2 cellular contexts compared by ENCODE assay signal in the genomic region with DNA sequence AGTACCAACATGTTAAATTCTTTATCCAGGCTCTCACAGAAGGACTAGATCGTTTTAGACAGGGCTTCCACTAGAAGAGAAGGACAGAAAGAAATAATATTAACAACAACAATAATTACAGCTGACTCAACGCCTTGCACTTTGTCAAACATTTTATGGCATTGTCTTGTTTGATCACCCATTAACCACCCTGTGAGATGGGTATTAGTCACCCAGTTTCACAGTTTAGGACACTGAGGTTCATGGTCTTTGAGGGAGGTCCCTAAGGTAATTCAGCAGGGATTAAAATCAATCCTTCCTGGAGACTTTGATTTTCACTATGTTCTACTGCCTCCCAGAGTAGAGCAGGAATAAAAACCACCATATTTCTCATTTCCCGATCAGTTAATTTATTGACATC.
TF ChIP-seq lines count a peak whose summit lies in the region.

No MANE protein-coding gene starts in this region.

TF ChIP-seq in IMR-90, 13 proteins besides CTCF, POLR2A, EP300 and RAD21 (continued from another document):
- no peak for TF ChIP-seq MAFK (IDR thresholded peaks at IDR 0.05; ENCODE audit: low read depth, low read length)
- TF ChIP-seq ELK1 (IDR thresholded peaks at IDR 0.05; ENCODE audit: borderline replicate concordance, low read depth, low read length) = no peak
- TF ChIP-seq SMC3 (IDR thresholded peaks at IDR 0.05; ENCODE audit: low read depth, low read length) = no peak
- no peak for TF ChIP-seq BHLHE40 (IDR thresholded peaks at IDR 0.05; ENCODE audit: low read depth, low read length)
- no peak for TF ChIP-seq RFX5 (IDR thresholded peaks at IDR 0.05; ENCODE audit: low read depth, low read length)
- no peak for TF ChIP-seq CHD1 (IDR thresholded peaks at IDR 0.05; ENCODE audit: low read depth, low read length)
- TF ChIP-seq NFE2L2 (IDR thresholded peaks at IDR 0.05; ENCODE audit: low read depth, low read length) = no peak
- no peak for TF ChIP-seq MXI1 (IDR thresholded peaks at IDR 0.05; ENCODE audit: borderline replicate concordance, low read depth, low read length)
- TF ChIP-seq, protein P1, sequence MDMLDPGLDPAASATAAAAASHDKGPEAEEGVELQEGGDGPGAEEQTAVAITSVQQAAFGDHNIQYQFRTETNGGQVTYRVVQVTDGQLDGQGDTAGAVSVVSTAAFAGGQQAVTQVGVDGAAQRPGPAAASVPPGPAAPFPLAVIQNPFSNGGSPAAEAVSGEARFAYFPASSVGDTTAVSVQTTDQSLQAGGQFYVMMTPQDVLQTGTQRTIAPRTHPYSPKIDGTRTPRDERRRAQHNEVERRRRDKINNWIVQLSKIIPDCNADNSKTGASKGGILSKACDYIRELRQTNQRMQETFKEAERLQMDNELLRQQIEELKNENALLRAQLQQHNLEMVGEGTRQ (IDR thresholded peaks at IDR 0.05; ENCODE audit: low read depth, low read length) = no peak

TF ChIP-seq in WTC11, 78 proteins besides CTCF, POLR2A, EP300 and RAD21 (continued from another document):
- TF ChIP-seq, protein P2, sequence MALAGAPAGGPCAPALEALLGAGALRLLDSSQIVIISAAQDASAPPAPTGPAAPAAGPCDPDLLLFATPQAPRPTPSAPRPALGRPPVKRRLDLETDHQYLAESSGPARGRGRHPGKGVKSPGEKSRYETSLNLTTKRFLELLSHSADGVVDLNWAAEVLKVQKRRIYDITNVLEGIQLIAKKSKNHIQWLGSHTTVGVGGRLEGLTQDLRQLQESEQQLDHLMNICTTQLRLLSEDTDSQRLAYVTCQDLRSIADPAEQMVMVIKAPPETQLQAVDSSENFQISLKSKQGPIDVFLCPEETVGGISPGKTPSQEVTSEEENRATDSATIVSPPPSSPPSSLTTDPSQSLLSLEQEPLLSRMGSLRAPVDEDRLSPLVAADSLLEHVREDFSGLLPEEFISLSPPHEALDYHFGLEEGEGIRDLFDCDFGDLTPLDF (CRISPR knock-in tag; IDR thresholded peaks at IDR 0.05) = no peak
- TF ChIP-seq ZBTB21 (CRISPR knock-in tag; IDR thresholded peaks at IDR 0.05; ENCODE audit: borderline replicate concordance) = no peak
- TF ChIP-seq, protein P3, sequence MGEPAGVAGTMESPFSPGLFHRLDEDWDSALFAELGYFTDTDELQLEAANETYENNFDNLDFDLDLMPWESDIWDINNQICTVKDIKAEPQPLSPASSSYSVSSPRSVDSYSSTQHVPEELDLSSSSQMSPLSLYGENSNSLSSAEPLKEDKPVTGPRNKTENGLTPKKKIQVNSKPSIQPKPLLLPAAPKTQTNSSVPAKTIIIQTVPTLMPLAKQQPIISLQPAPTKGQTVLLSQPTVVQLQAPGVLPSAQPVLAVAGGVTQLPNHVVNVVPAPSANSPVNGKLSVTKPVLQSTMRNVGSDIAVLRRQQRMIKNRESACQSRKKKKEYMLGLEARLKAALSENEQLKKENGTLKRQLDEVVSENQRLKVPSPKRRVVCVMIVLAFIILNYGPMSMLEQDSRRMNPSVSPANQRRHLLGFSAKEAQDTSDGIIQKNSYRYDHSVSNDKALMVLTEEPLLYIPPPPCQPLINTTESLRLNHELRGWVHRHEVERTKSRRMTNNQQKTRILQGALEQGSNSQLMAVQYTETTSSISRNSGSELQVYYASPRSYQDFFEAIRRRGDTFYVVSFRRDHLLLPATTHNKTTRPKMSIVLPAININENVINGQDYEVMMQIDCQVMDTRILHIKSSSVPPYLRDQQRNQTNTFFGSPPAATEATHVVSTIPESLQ (CRISPR knock-in tag; IDR thresholded peaks at IDR 0.05) = no peak
- TF ChIP-seq RORB (CRISPR knock-in tag; IDR thresholded peaks at IDR 0.05) = no peak
- TF ChIP-seq NFYB (CRISPR knock-in tag; conservative IDR thresholded peaks at IDR 0.05; ENCODE audit: low read depth) = no peak
- no peak for TF ChIP-seq ZNF121 (CRISPR knock-in tag; IDR thresholded peaks at IDR 0.05)
- no peak for TF ChIP-seq SMAD4 (CRISPR knock-in tag; IDR thresholded peaks at IDR 0.05)
- no peak for TF ChIP-seq ZNF532 (CRISPR knock-in tag; IDR thresholded peaks at IDR 0.05; ENCODE audit: borderline replicate concordance)
- TF ChIP-seq MAX (CRISPR knock-in tag; IDR thresholded peaks at IDR 0.05) = no peak
- no peak for TF ChIP-seq ZNF219 (CRISPR knock-in tag; IDR thresholded peaks at IDR 0.05; ENCODE audit: borderline replicate concordance)
- no peak for TF ChIP-seq CREM (CRISPR knock-in tag; IDR thresholded peaks at IDR 0.05)
- no peak for TF ChIP-seq ETV6 (CRISPR knock-in tag; IDR thresholded peaks at IDR 0.05)
- TF ChIP-seq IRF2 (CRISPR knock-in tag; IDR thresholded peaks at IDR 0.05; ENCODE audit: borderline replicate concordance, low read depth) = no peak
